27 cellular contexts compared by ENCODE assay signal in the genomic region with DNA sequence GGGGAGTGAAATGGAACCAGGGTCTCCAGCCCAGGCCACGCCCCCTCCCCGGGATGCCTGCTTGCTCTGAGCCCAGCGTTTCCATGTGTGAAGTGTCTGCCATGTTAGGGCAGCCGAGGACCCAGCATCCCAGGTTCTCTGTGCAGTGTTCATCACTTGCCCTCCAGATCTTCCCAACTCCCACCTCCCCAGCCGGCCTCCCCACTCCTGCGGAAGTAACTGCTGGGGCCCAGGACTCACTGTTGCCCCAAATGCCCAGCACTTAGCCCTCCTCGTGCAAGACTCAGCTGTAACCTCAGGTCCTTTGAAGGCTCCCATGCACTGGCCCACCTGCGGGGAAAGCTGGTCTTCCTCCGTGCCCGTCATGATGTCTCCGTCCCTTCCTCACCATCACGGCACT. TPM values are rescaled to one million over a fixed set of nuclear protein-coding genes. Genes with fewer than 3 reads are reported as not detected.
"Had no signal": no experiment of that assay in that cellular context is flagged by ENCODE, and none has a peak within 500 bp of the region (broad histone marks: within the 10 kb centered on the region; RNA-seq: fewer than 3 reads in every experiment).

No MANE protein-coding gene starts in this region.

- H3K27me3 ChIP-seq: brain microvascular endothelial cell, Peyer's patch, SJSA1 had no signal

- DNase-seq: activated CD4-positive, alpha-beta T cell treated with anti-CD3 and anti-CD28 coated beads for 48 hours; activated CD4-positive, alpha-beta T cell treated with anti-CD3 and anti-CD28 coated beads, Interleukin-2, amount 50 U/mL, for 48 hours; activated CD4-positive, CD25-positive, alpha-beta regulatory T cell treated with anti-CD3 and anti-CD28 coated beads, Interleukin-2, amount 50 U/mL, for 72 hours; activated gamma-delta T cell; activated naive CD4-positive, alpha-beta T cell treated with anti-CD3 and anti-CD28 coated beads for 36 hours; activated T-cell treated with anti-CD3 and anti-CD28 coated beads for 4 hours; activated T-cell treated with anti-CD3 and anti-CD28 coated beads, Interleukin-2, amount 50 U/mL, for 48 hours; amygdala; brain microvascular endothelial cell; caudate nucleus; Kasumi-1; KBM-7; NCI-H1092; NCI-H1436; NCI-H1694 treated with DMSO at 0.1 percent for 48 hours; NCI-H2029 treated with DMSO at 0.1 percent for 48 hours; NCI-H510A treated with DMSO at 0.1 percent for 48 hours; NCI-H69; NK-92 treated with Interleukin-12 subunit alpha and Interleukin-12 subunit beta, amount 100 ng/mL, for 24 hours; OCI-M1; Peyer's patch; SHP77; SW 1271 had no signal

- H3K9me3 ChIP-seq: SJSA1 had no signal

- ATAC-seq: activated T-helper 17 cell treated with anti-CD3 and anti-CD28 coated beads, Interleukin-2, amount 50 U/mL, for 72 hours; SK-N-SH treated with all-trans-retinoic acid at 6 μM for 48 hours had no signal

- H3K4me3 ChIP-seq: Peyer's patch, SJSA1 had no signal

- H3K27ac ChIP-seq: brain microvascular endothelial cell, Peyer's patch, RWPE1, SJSA1 had no signal

- H3K36me3 ChIP-seq: brain microvascular endothelial cell, Peyer's patch, SJSA1 had no signal

RNA-seq across cellular contexts. Expression of a gene that starts 9.7 kb away (rescaled TPM):
- total RNA-seq: activated T-helper 17 cell treated with anti-CD3 and anti-CD28 coated beads, Interleukin-2, amount 50 U/mL, for 72 hours had no signal
